1 cellular context compared by ENCODE assay signal in genomic region chr4:13535118-13535517, GRCh38.
TF ChIP-seq lines count a peak whose summit lies in the region.

No MANE protein-coding gene starts in this region.

TF ChIP-seq in GM23338, 12 proteins besides CTCF, POLR2A, EP300 and RAD21 (continued from another document):
- TF ChIP-seq ZNF462 (CRISPR knock-in tag; IDR thresholded peaks at IDR 0.05): no peak
- TF ChIP-seq STAT1 (IDR thresholded peaks at IDR 0.05; ENCODE audit: unreplicated experiment): no peak
- TF ChIP-seq JUNB (IDR thresholded peaks at IDR 0.05; ENCODE audit: unreplicated experiment): no peak
- no peak for TF ChIP-seq CREB1 (CRISPR knock-in tag; IDR thresholded peaks at IDR 0.05; ENCODE audit: low read depth)
- no peak for TF ChIP-seq ETS1 (IDR thresholded peaks at IDR 0.05)
- no peak for TF ChIP-seq ZNF331 (CRISPR knock-in tag; IDR thresholded peaks at IDR 0.05; ENCODE audit: low read depth)
- TF ChIP-seq EZH2phosphoT487 (IDR thresholded peaks at IDR 0.05; ENCODE audit: unreplicated experiment): no peak
- no peak for TF ChIP-seq POLR2AphosphoS5 (IDR thresholded peaks at IDR 0.05; ENCODE audit: low read depth)
- TF ChIP-seq ZNF114 (CRISPR knock-in tag; IDR thresholded peaks at IDR 0.05): no peak
